24 cellular contexts compared by ENCODE assay signal in the genomic region with DNA sequence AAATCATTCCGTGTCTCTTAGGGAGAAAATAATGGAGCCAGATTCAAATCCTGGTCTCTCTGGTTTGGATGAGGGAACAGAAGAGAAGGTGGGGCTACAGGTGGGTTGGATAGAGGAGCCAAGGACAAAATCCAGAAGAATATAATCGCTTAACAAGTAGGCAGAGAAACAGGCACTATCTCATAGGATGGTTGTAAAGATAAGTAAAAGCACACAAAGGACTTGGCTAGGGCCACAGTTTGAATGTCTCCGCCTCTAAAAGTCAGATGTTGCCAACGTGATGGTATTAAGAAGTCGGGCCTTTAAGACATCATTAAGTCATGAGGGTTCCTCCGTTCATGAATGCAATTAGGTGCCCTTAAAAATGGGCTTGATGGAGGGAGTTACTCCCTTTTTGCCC.
"Had no signal": no experiment of that assay in that cellular context is flagged by ENCODE, and none has a peak within 500 bp of the region (broad histone marks: within the 10 kb centered on the region; RNA-seq: fewer than 3 reads in every experiment).

No MANE protein-coding gene starts in this region.

- DNase-seq: effector memory CD8-positive, alpha-beta T cell; esophagus squamous epithelium; foreskin fibroblast; glutamatergic neuron; immature natural killer cell; left cardiac atrium; left ventricle myocardium superior; mesenchymal stem cell; midbrain; naive B cell; retina; right lobe of liver; spleen; stimulated activated CD4-positive, alpha-beta T cell treated with anti-CD3 and anti-CD28 coated beads, Interleukin-2, amount 100 ng/mL, for 24 hours; stimulated activated CD4-positive, alpha-beta T cell treated with anti-CD3 and anti-CD28 coated beads, Interleukin-4, amount 100 ng/mL, for 4 hours; stimulated activated naive B cell treated with anti-CD40 and anti-IgM and Interleukin-4, amounts not matched to agents 10 μg/mL and 1 μg/mL and 100 μg/mL, for 72 hours; stimulated activated naive CD8-positive, alpha-beta T cell treated with anti-CD3 and anti-CD28 coated beads, Interleukin-15, amount 100 ng/mL, for 72 hours; trophoblast cell had no signal

- H3K27ac ChIP-seq: esophagus squamous epithelium, gastroesophageal sphincter, parathyroid adenoma, prostate gland, right lobe of liver, spleen had no signal

- H3K27ac Mint-ChIP-seq: nephron; stimulated activated naive B cell treated with anti-CD40 and anti-IgM and Interleukin-4, amounts not matched to agents 10 μg/mL and 1 μg/mL and 100 μg/mL, for 72 hours; stimulated activated naive CD8-positive, alpha-beta T cell treated with anti-CD3 and anti-CD28 coated beads, Interleukin-15, amount 100 ng/mL, for 72 hours had no signal

- H3K27me3 ChIP-seq: esophagus squamous epithelium, gastroesophageal sphincter, right lobe of liver, spleen had no signal

- H3K9me3 Mint-ChIP-seq: effector memory CD8-positive, alpha-beta T cell; immature natural killer cell; nephron; stimulated activated naive B cell treated with anti-CD40 and anti-IgM and Interleukin-4, amounts not matched to agents 10 μg/mL and 1 μg/mL and 100 μg/mL, for 72 hours; stimulated activated naive CD8-positive, alpha-beta T cell treated with anti-CD3 and anti-CD28 coated beads, Interleukin-15, amount 100 ng/mL, for 72 hours had no signal

- H3K4me1 ChIP-seq: parathyroid adenoma, prostate gland, right lobe of liver had no signal

- H3K36me3 ChIP-seq: esophagus squamous epithelium, gastroesophageal sphincter, prostate gland, right lobe of liver had no signal

- H3K4me3 ChIP-seq: esophagus squamous epithelium, gastroesophageal sphincter, lung, prostate gland, right lobe of liver, spleen had no signal

- H3K27me3 Mint-ChIP-seq: effector memory CD8-positive, alpha-beta T cell; naive B cell; stimulated activated naive B cell treated with anti-CD40 and anti-IgM and Interleukin-4, amounts not matched to agents 10 μg/mL and 1 μg/mL and 100 μg/mL, for 72 hours; stimulated activated naive CD8-positive, alpha-beta T cell treated with anti-CD3 and anti-CD28 coated beads, Interleukin-15, amount 100 ng/mL, for 72 hours had no signal

- FAIRE-seq: keratinocyte had no signal

- H3K9me3 ChIP-seq: esophagus squamous epithelium, gastroesophageal sphincter, prostate gland, right lobe of liver, spleen had no signal

- H3K4me3 Mint-ChIP-seq: effector memory CD8-positive, alpha-beta T cell; immature natural killer cell; naive B cell; nephron; stimulated activated naive B cell treated with anti-CD40 and anti-IgM and Interleukin-4, amounts not matched to agents 10 μg/mL and 1 μg/mL and 100 μg/mL, for 72 hours; stimulated activated naive CD8-positive, alpha-beta T cell treated with anti-CD3 and anti-CD28 coated beads, Interleukin-15, amount 100 ng/mL, for 72 hours had no signal
